In the genomic region with DNA sequence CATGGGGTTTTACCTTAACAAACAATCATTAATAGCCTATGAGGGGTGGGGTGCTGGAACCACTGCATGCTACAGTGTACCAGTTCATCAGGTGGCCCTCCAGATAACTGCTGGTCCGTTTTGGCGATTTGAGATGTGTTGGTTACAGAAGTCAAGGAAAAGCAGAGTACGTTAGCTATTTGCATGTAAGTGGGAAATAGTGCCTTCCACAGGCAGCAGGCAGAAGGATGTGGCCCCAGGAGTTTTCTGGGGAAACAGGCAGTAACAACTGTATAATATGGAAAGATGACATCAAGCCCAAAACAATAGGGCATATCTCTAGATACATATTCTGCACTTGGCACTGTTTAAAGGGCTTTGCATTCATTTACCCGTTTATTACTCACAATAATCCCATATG, we compare ENCODE assay signal across 29 cellular contexts.
"Had no signal": no experiment of that assay in that cellular context is flagged by ENCODE, and none has a peak within 500 bp of the region (broad histone marks: within the 10 kb centered on the region; RNA-seq: fewer than 3 reads in every experiment).

No MANE protein-coding gene starts in this region.

- H3K4me1 ChIP-seq: SJCRH30 had no signal

- H3K27me3 Mint-ChIP-seq: activated naive CD4-positive, alpha-beta T cell treated with anti-CD3 and anti-CD28 coated beads, Interleukin-2, amount 10 ng/mL, durations not matched to agents 7 days and 5 days; activated naive CD8-positive, alpha-beta T cell treated with anti-CD3 and anti-CD28 coated beads, Interleukin-2, amount 50 U/mL, for 24 hours had no signal

- H3K36me3 Mint-ChIP-seq: activated CD4-positive, alpha-beta memory T cell treated with anti-CD3 and anti-CD28 coated beads for 36 hours; activated naive CD4-positive, alpha-beta T cell treated with anti-CD3 and anti-CD28 coated beads, Interleukin-2, amount 10 ng/mL, durations not matched to agents 7 days and 5 days; activated naive CD8-positive, alpha-beta T cell had no signal

- ATAC-seq: activated naive CD8-positive, alpha-beta T cell treated with anti-CD3 and anti-CD28 coated beads, Interleukin-2, amount 50 U/mL, for 24 hours; Panc1 had no signal

- H3K27ac Mint-ChIP-seq: activated CD4-positive, alpha-beta memory T cell treated with anti-CD3 and anti-CD28 coated beads for 36 hours; activated naive CD4-positive, alpha-beta T cell treated with anti-CD3 and anti-CD28 coated beads, Interleukin-2, amount 10 ng/mL, durations not matched to agents 7 days and 5 days; activated naive CD8-positive, alpha-beta T cell; activated naive CD8-positive, alpha-beta T cell treated with anti-CD3 and anti-CD28 coated beads, Interleukin-2, amount 50 U/mL, for 24 hours had no signal

- H3K9me3 ChIP-seq: SJCRH30 had no signal

- H3K36me3 ChIP-seq: brain microvascular endothelial cell, SJCRH30 had no signal

- H3K27ac ChIP-seq: brain microvascular endothelial cell, SJCRH30, SK-N-MC had no signal

- DNase-seq: activated CD4-positive, alpha-beta memory T cell treated with anti-CD3 and anti-CD28 coated beads for 36 hours; activated CD4-positive, alpha-beta T cell treated with anti-CD3 and anti-CD28 coated beads for 4 hours; activated CD4-positive, alpha-beta T cell treated with anti-CD3 and anti-CD28 coated beads, Interleukin-2, amount 50 U/mL, for 1 hour; activated CD4-positive, CD25-positive, alpha-beta regulatory T cell treated with anti-CD3 and anti-CD28 coated beads, Interleukin-2, amount 50 U/mL, for 72 hours; activated CD8-positive, alpha-beta memory T cell treated with anti-CD3 and anti-CD28 coated beads, Interleukin-2, amount 50 U/mL, for 4 hours; activated effector memory CD4-positive, alpha-beta T cell treated with Interleukin-2 at 50 U/mL for 16 hours; activated naive CD4-positive, alpha-beta T cell treated with anti-CD3 and anti-CD28 coated beads, Interleukin-2, amount 10 ng/mL, durations not matched to agents 7 days and 5 days; activated naive CD8-positive, alpha-beta T cell treated with anti-CD3 and anti-CD28 coated beads, Interleukin-2, amount 50 U/mL, for 24 hours; activated T-cell treated with anti-CD3 and anti-CD28 coated beads for 4 hours; activated T-cell treated with anti-CD3 and anti-CD28 coated beads, Interleukin-2, amount 50 U/mL, for 48 hours; anterior cingulate cortex; brain microvascular endothelial cell; central memory CD4-positive, alpha-beta T cell; Karpas-422; NCI-H1105; NCI-H1417 treated with DMSO at 0.1 percent for 48 hours; NCI-H1930; NCI-H2081 treated with DMSO at 0.1 percent for 48 hours; NCI-H226; NCI-H446 treated with DMSO at 0.1 percent for 48 hours; NCI-H524; NCI-H69; NCI-H82; SHP77; SJCRH30; T1000 had no signal

- H3K4me1 Mint-ChIP-seq: activated naive CD4-positive, alpha-beta T cell treated with anti-CD3 and anti-CD28 coated beads, Interleukin-2, amount 10 ng/mL, durations not matched to agents 7 days and 5 days; activated naive CD8-positive, alpha-beta T cell treated with anti-CD3 and anti-CD28 coated beads, Interleukin-2, amount 50 U/mL, for 24 hours had no signal

- H3K4me3 ChIP-seq: SJCRH30, SK-N-MC had no signal

- H3K9me3 Mint-ChIP-seq: activated CD4-positive, alpha-beta memory T cell treated with anti-CD3 and anti-CD28 coated beads for 36 hours; activated naive CD4-positive, alpha-beta T cell treated with anti-CD3 and anti-CD28 coated beads, Interleukin-2, amount 10 ng/mL, durations not matched to agents 7 days and 5 days; activated naive CD8-positive, alpha-beta T cell treated with anti-CD3 and anti-CD28 coated beads, Interleukin-2, amount 50 U/mL, for 24 hours had no signal

- H3K27me3 ChIP-seq: brain microvascular endothelial cell, SJCRH30 had no signal

- H3K4me3 Mint-ChIP-seq: activated CD4-positive, alpha-beta memory T cell treated with anti-CD3 and anti-CD28 coated beads for 36 hours; activated naive CD4-positive, alpha-beta T cell treated with anti-CD3 and anti-CD28 coated beads, Interleukin-2, amount 10 ng/mL, durations not matched to agents 7 days and 5 days; activated naive CD8-positive, alpha-beta T cell; activated naive CD8-positive, alpha-beta T cell treated with anti-CD3 and anti-CD28 coated beads, Interleukin-2, amount 50 U/mL, for 24 hours had no signal
